Comparison of ENCODE assay signal across 8 cellular contexts in the genomic region with DNA sequence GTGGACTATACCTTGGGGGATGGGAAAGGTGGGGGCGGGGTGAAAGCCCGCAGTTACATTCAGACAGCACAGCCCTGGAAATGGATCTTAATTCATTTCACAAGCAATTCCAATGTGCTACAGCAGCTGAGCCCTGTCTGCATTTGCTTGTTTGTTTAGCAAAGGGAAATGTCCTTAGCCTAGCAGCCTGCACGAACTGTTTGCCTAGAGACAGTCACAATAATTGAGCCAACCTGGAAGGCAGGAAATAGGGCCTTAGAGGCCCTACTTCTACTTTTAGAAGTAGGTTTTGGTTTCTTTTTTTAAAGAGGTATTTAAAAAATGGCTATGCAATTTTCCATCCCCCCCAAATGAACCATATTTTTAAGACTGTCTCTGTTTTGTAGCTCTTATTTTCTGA.
A peak's percentile ranks its signal among the peaks of the same experiment; 100 is the strongest.
DNase-seq lines count a peak whose midpoint lies in the region; ATAC-seq, FAIRE-seq and TF ChIP-seq lines count a peak whose summit lies in the region.

No MANE protein-coding gene starts in this region.

- no peaks in the 10 kb centered on the region for H3K4me1 Mint-ChIP-seq in activated T-helper 17 cell treated with anti-CD3 and anti-CD28 coated beads, Interleukin-2, amount 50 U/mL, for 72 hours
- no peaks in the 10 kb centered on the region for H3K4me1 Mint-ChIP-seq in natural killer cell treated with Interleukin-12 subunit alpha and Interleukin-12 subunit beta and Interleukin-15 and Interleukin-18, amount 100 ng/mL, for 72 hours (ENCODE audit: low read depth in 2 of 2)

- H3K9me3 Mint-ChIP-seq in activated T-helper 17 cell treated with anti-CD3 and anti-CD28 coated beads, Interleukin-2, amount 50 U/mL, for 72 hours, result peaks cover 7% of the 10 kb centered on the region
- H3K9me3 Mint-ChIP-seq in natural killer cell treated with Interleukin-12 subunit alpha and Interleukin-12 subunit beta and Interleukin-15 and Interleukin-18, amount 100 ng/mL, for 72 hours, result no peaks in the 10 kb centered on the region

- no peaks in the 10 kb centered on the region for H3K36me3 Mint-ChIP-seq in activated T-helper 17 cell treated with anti-CD3 and anti-CD28 coated beads, Interleukin-2, amount 50 U/mL, for 72 hours (ENCODE audit: low read depth)
- H3K36me3 Mint-ChIP-seq in natural killer cell treated with Interleukin-12 subunit alpha and Interleukin-12 subunit beta and Interleukin-15 and Interleukin-18, amount 100 ng/mL, for 72 hours, result no peaks in the 10 kb centered on the region

- peak; percentile 72 for ATAC-seq in HG03442 (IDR thresholded peaks at IDR 0.05; ENCODE audit: unreplicated experiment)
- ATAC-seq in activated T-helper 17 cell treated with anti-CD3 and anti-CD28 coated beads, Interleukin-2, amount 50 U/mL, for 72 hours (replicated peaks), result no peak
- no peak for ATAC-seq in natural killer cell treated with Interleukin-12 subunit alpha and Interleukin-12 subunit beta and Interleukin-15 and Interleukin-18, amount 100 ng/mL, for 72 hours

- no peak overlapping the region for H3K4me3 ChIP-seq in neural cell (ENCODE audit: low read length)

- H3K36me3 ChIP-seq in neural cell (ENCODE audit: insufficient read depth, low read length), result no peaks in the 10 kb centered on the region

- no peaks in the 10 kb centered on the region for H3F3A ChIP-seq in neural cell (ENCODE audit: insufficient read depth, low read length, poor library complexity, severe bottlenecking)

- H3K4me3 Mint-ChIP-seq in activated T-helper 17 cell treated with anti-CD3 and anti-CD28 coated beads, Interleukin-2, amount 50 U/mL, for 72 hours, result no peak overlapping the region
- no peak overlapping the region for H3K4me3 Mint-ChIP-seq in natural killer cell treated with Interleukin-12 subunit alpha and Interleukin-12 subunit beta and Interleukin-15 and Interleukin-18, amount 100 ng/mL, for 72 hours

- TF ChIP-seq CTCF in VCaP (conservative IDR thresholded peaks at IDR 0.05) (no peak), neural cell (IDR thresholded peaks at IDR 0.05; ENCODE audit: poor library complexity, severe bottlenecking) (no peak)

- H3K4me2 ChIP-seq in neural cell (ENCODE audit: low read length), result no peak overlapping the region

- H3K9me2 ChIP-seq in neural cell (ENCODE audit: insufficient read depth, low read length), result no peaks in the 10 kb centered on the region

- peak; percentile 93 for FAIRE-seq in GM19239 (lab: Jason Lieb, UNC)

- no peaks in the 10 kb centered on the region for H4K20me1 ChIP-seq in neural cell (ENCODE audit: insufficient read depth)

- DNase-seq in COR-L47 (lab: John Stamatoyannopoulos, UW), result peak; percentile 77
- peak; percentile 40 for DNase-seq in GM19239 (ENCODE audit: insufficient read length, low spot score)
- DNase-seq in NCI-H226, result no peak
- no peak for DNase-seq in natural killer cell treated with Interleukin-12 subunit alpha and Interleukin-12 subunit beta and Interleukin-15 and Interleukin-18, amount 100 ng/mL, for 72 hours (ENCODE audit: low spot score)

- no peak overlapping the region for H2AFZ ChIP-seq in neural cell (ENCODE audit: low read depth, low read length)

- no peak for TF ChIP-seq RAD21 in neural cell (conservative IDR thresholded peaks at IDR 0.05)

- no peak overlapping the region for H3K27ac Mint-ChIP-seq in activated T-helper 17 cell treated with anti-CD3 and anti-CD28 coated beads, Interleukin-2, amount 50 U/mL, for 72 hours
- H3K27ac Mint-ChIP-seq in natural killer cell treated with Interleukin-12 subunit alpha and Interleukin-12 subunit beta and Interleukin-15 and Interleukin-18, amount 100 ng/mL, for 72 hours, result no peak overlapping the region

- no peak for TF ChIP-seq EP300 in neural cell (conservative IDR thresholded peaks at IDR 0.05; ENCODE audit: poor library complexity, severe bottlenecking)

- no peaks in the 10 kb centered on the region for H3K27me3 ChIP-seq in neural cell (ENCODE audit: insufficient read depth, low read depth, low read length)

- no peaks in the 10 kb centered on the region for H3K79me2 ChIP-seq in neural cell (replicated peaks; ENCODE audit: insufficient read depth, low read length)

- peak overlapping the region; percentile 52 for H3K9ac ChIP-seq in neural cell (ENCODE audit: low read length)

- H3K9me3 ChIP-seq in neural cell (ENCODE audit: low read length), result no peaks in the 10 kb centered on the region

- H3K27me3 Mint-ChIP-seq in activated T-helper 17 cell treated with anti-CD3 and anti-CD28 coated beads, Interleukin-2, amount 50 U/mL, for 72 hours, result peaks cover 4% of the 10 kb centered on the region
- H3K27me3 Mint-ChIP-seq in natural killer cell treated with Interleukin-12 subunit alpha and Interleukin-12 subunit beta and Interleukin-15 and Interleukin-18, amount 100 ng/mL, for 72 hours, result peaks cover 3 to 19% of the 10 kb centered on the region in 2 donors

- H3K27ac ChIP-seq in VCaP (peak overlapping the region; percentile 91), neural cell (ENCODE audit: low read length) (peak overlapping the region; percentile 89)

TF ChIP-seq in neural cell, 6 proteins besides CTCF, POLR2A, EP300 and RAD21:
- no peak for TF ChIP-seq SMC3 (conservative IDR thresholded peaks at IDR 0.05; ENCODE audit: poor library complexity)
- no peak for TF ChIP-seq EZH2 (IDR thresholded peaks at IDR 0.05; ENCODE audit: borderline replicate concordance, insufficient read depth, low read length, poor library complexity, severe bottlenecking)
- TF ChIP-seq REST (IDR thresholded peaks at IDR 0.05; ENCODE audit: borderline replicate concordance), result no peak
- TF ChIP-seq TAF1 (IDR thresholded peaks at IDR 0.05; ENCODE audit: low read depth), result no peak
- no peak for TF ChIP-seq POLR2AphosphoS5 (IDR thresholded peaks at IDR 0.05)
- no peak for TF ChIP-seq MXI1 (conservative IDR thresholded peaks at IDR 0.05; ENCODE audit: poor library complexity, severe bottlenecking)

Comparison
In these comparisons a context has a peak if more than half of its experiments do, and no peak if none do; other contexts are left out.
1. DNase-seq: peak in COR-L47 (single experiment) and GM19239 (single experiment); none in NCI-H226 (single experiment) and natural killer cell treated with Interleukin-12 subunit alpha and Interleukin-12 subunit beta and Interleukin-15 and Interleukin-18, amount 100 ng/mL, for 72 hours (single experiment).